In the genomic region with DNA sequence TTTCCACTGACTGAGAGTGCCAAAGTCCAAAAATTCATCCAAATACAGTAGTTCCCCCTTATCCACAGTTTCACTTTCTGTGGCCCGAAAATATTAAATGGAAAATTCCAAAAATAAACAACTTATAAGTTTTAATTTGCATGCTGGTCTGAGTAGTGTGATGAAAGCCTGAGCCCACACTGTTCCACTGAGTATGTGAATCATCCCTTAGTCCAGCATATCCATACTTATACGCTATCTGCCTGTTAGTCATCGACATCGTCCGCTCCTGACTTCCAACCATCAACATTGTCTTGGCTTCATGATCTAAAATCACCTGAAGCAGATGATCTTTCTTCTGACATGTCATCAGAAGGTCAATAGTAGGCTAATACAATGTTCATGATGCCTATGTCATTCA, we compare ENCODE assay signal across 17 cellular contexts.
DNase-seq lines count a peak whose midpoint lies in the region; ATAC-seq and TF ChIP-seq lines count a peak whose summit lies in the region.
"Had no signal": no experiment of that assay in that cellular context is flagged by ENCODE, and none has a peak within 500 bp of the region (broad histone marks: within the 10 kb centered on the region; RNA-seq: fewer than 3 reads in every experiment).

No MANE protein-coding gene starts in this region.

- H3K4me2 ChIP-seq in smooth muscle cell (peak overlapping the region; percentile 55), PC-3 (ENCODE audit: low read length) (no peak overlapping the region)
- H3K4me2 ChIP-seq: KMS-11 had no signal

- no peaks in the 10 kb centered on the region for H3K36me3 ChIP-seq in adipocyte (ENCODE audit: control insufficient read depth, insufficient read depth, low read length, severe bottlenecking)
- H3K36me3 ChIP-seq in smooth muscle cell (ENCODE audit: low read depth): no peaks in the 10 kb centered on the region
- no peaks in the 10 kb centered on the region for H3K36me3 ChIP-seq in PC-3 (ENCODE audit: low read depth, low read length)
- H3K36me3 ChIP-seq: gastroesophageal sphincter had no signal

- intact Hi-C loops in PC-3 (cut with micrococcal nuclease): no loop called here

- DNase-seq in GM03348 (ENCODE audit: low spot score) (peak; percentile 59), adipocyte (ENCODE audit: low read depth) (peak; percentile 90), fibroblast of the aortic adventitia (ENCODE audit: low read depth) (peak; percentile 84), smooth muscle cell (lab: John Stamatoyannopoulos, UW; ENCODE audit: unreplicated experiment) (no peak), PC-3 (no peak), D341Med (ENCODE audit: low spot score) (no peak)
- DNase-seq: activated CD4-positive, CD25-positive, alpha-beta regulatory T cell treated with anti-CD3 and anti-CD28 coated beads, Interleukin-2, amount 50 U/mL, for 72 hours; activated CD8-positive, alpha-beta memory T cell treated with anti-CD3 and anti-CD28 coated beads, Interleukin-2, amount 50 U/mL, for 4 hours; CD8-positive, alpha-beta T cell; dorsolateral prefrontal cortex; GDM1; NCI-H446 treated with DMSO at 0.1 percent for 48 hours; posterior cingulate gyrus; stimulated activated CD8-positive, alpha-beta memory T cell treated with anti-CD3 and anti-CD28 coated beads, Interleukin-4, amount 100 ng/mL, for 48 hours had no signal

- H3F3A ChIP-seq in smooth muscle cell (ENCODE audit: low read depth): peaks cover 7% of the 10 kb centered on the region
- H3F3A ChIP-seq in PC-3 (ENCODE audit: low read length, unreplicated experiment): no peaks in the 10 kb centered on the region

- no peak for TF ChIP-seq CTCF in fibroblast of the aortic adventitia (IDR thresholded peaks at IDR 0.05; ENCODE audit: insufficient read depth, low read length)
- TF ChIP-seq CTCF in smooth muscle cell (IDR thresholded peaks at IDR 0.05; ENCODE audit: borderline replicate concordance, insufficient read depth, poor library complexity, severe bottlenecking): no peak
- no peak for TF ChIP-seq CTCF in PC-3 (conservative IDR thresholded peaks at IDR 0.05; ENCODE audit: low read depth, low read length)

- H3K27ac ChIP-seq in smooth muscle cell (ENCODE audit: low read depth) (peak overlapping the region; percentile 94), PC-3 (ENCODE audit: low read length) (no peak overlapping the region)
- H3K27ac ChIP-seq: dorsolateral prefrontal cortex, KMS-11 had no signal

- POLR2A ChIA-PET in PC-3 (lab: Charles Lee; ENCODE audit: unreplicated experiment): no interaction called here

- H2AFZ ChIP-seq in smooth muscle cell (ENCODE audit: low read depth): no peak overlapping the region
- H2AFZ ChIP-seq in PC-3 (ENCODE audit: low read length): no peak overlapping the region

- H4K20me1 ChIP-seq in smooth muscle cell (ENCODE audit: low read depth) (no peaks in the 10 kb centered on the region), PC-3 (ENCODE audit: low read length) (no peaks in the 10 kb centered on the region)

- H3K4me3 ChIP-seq in adipocyte (ENCODE audit: low read length) (peak overlapping the region; percentile 70), fibroblast of the aortic adventitia (ENCODE audit: low read depth, low read length) (peak overlapping the region; percentile 41), smooth muscle cell (peak overlapping the region; percentile 21), PC-3 (ENCODE audit: low read length) (no peak overlapping the region)
- H3K4me3 ChIP-seq: dorsolateral prefrontal cortex, gastroesophageal sphincter had no signal

- CTCF ChIA-PET in PC-3 (lab: Charles Lee): no interaction called here

- H3K9ac ChIP-seq in adipocyte (ENCODE audit: low read length) (peak overlapping the region; percentile 82), smooth muscle cell (ENCODE audit: low read depth) (peak overlapping the region; percentile 63), PC-3 (ENCODE audit: low read length) (no peak overlapping the region)
- H3K9ac ChIP-seq: KMS-11 had no signal

- ATAC-seq in PC-3: no peak
- ATAC-seq in HG02678 (IDR thresholded peaks at IDR 0.05; ENCODE audit: unreplicated experiment): no peak
- ATAC-seq: CD8-positive, alpha-beta T cell; gastroesophageal sphincter had no signal

- BruUV-seq in PC-3 (replicated peaks; lab: Mats Ljungman, UMichigan): no TSS peak

- H3K9me2 ChIP-seq in PC-3 (replicated peaks; ENCODE audit: low read length): no peaks in the 10 kb centered on the region

- H3K79me2 ChIP-seq in smooth muscle cell (ENCODE audit: low read depth) (no peaks in the 10 kb centered on the region), PC-3 (ENCODE audit: low read length) (no peaks in the 10 kb centered on the region)

- 28% methylated on average over 5 of the region's 5 CpGs for WGBS in smooth muscle cell (ENCODE audit: low lambda C conversion rate)

- H3K4me1 ChIP-seq in adipocyte (ENCODE audit: control insufficient read depth, insufficient read depth, low read length) (peaks cover 28% of the 10 kb centered on the region), smooth muscle cell (ENCODE audit: low read depth) (peaks cover 15% of the 10 kb centered on the region), PC-3 (ENCODE audit: insufficient read depth, low read length) (no peaks in the 10 kb centered on the region)

- H3K27me3 ChIP-seq in adipocyte (replicated peaks; ENCODE audit: control insufficient read depth, insufficient read depth, low read length) (no peaks in the 10 kb centered on the region), smooth muscle cell (ENCODE audit: low read depth) (no peaks in the 10 kb centered on the region), PC-3 (ENCODE audit: low read length) (no peaks in the 10 kb centered on the region)
- H3K27me3 ChIP-seq: dorsolateral prefrontal cortex, gastroesophageal sphincter had no signal

- H3K9me3 ChIP-seq in adipocyte (ENCODE audit: control insufficient read depth, low read length) (no peaks in the 10 kb centered on the region), smooth muscle cell (replicated peaks; ENCODE audit: low read depth) (no peaks in the 10 kb centered on the region), PC-3 (ENCODE audit: low read length) (no peaks in the 10 kb centered on the region)
- H3K9me3 ChIP-seq: gastroesophageal sphincter had no signal

Comparison
In these comparisons a context has a peak if more than half of its experiments do, and no peak if none do; other contexts are left out.
1. DNase-seq: peak in GM03348 (single experiment), adipocyte (single experiment) and fibroblast of the aortic adventitia (single experiment); none in smooth muscle cell (single experiment), PC-3 (single experiment) and D341Med (single experiment).